Comparison of ENCODE assay signal across 8 cellular contexts in genomic region chr4:112284662-112285411, GRCh38. TPM values are rescaled to one million over a fixed set of nuclear protein-coding genes. Genes with fewer than 3 reads are reported as not detected.
DNase-seq lines count a peak whose midpoint lies in the region; ATAC-seq and TF ChIP-seq lines count a peak whose summit lies in the region.

No MANE protein-coding gene starts in this region.

- WGBS in gastroesophageal sphincter (ENCODE audit: low coverage in 1 of 2), 2 donors: 0% methylated on average over 5 to 8 of the region's 15 CpGs

- peaks cover 0 to 10% (median 0%) of the 10 kb centered on the region in 8 donors for H3K9me3 Mint-ChIP-seq in CD4-positive, alpha-beta memory T cell
- no peaks in the 10 kb centered on the region for H3K9me3 Mint-ChIP-seq in activated CD4-positive, alpha-beta memory T cell treated with anti-CD3 and anti-CD28 coated beads, Interleukin-2, amount 10 ng/mL, durations not matched to agents 7 days and 5 days

- intact Hi-C loops in CD4-positive, alpha-beta memory T cell (cut with micrococcal nuclease): loop anchor here (1.0 to 2.0 kb wide), 6 partner anchors 9 to 352 kb away; partner anchors contain the start of genes AP1AR, FAM241A and LARP7

- POLR2A ChIA-PET in CD4-positive, alpha-beta memory T cell (lab: Charles Lee; ENCODE audit: partially characterized antibody): interaction anchor here (0.7 to 6.1 kb wide), 9 partner anchors 15 to 138 kb away, joined by 3 to 125 read pairs (median 13); partner anchors contain the start of genes ALPK1, AP1AR and FAM241A
- POLR2A ChIA-PET in activated CD4-positive, alpha-beta memory T cell treated with anti-CD3 and anti-CD28 coated beads, Interleukin-2, amount 10 ng/mL, durations not matched to agents 7 days and 5 days (lab: Charles Lee): interaction anchor here (0.7 to 4.5 kb wide), 13 partner anchors 11 to 235 kb away, joined by 3 to 45 read pairs (median 4); partner anchors contain the start of genes ALPK1 and AP1AR

- H3K9me3 ChIP-seq in CD4-positive, alpha-beta memory T cell (ENCODE audit: control insufficient read depth in 1 of 2, low read length in 2 of 2): no peaks in the 10 kb centered on the region
- no peaks in the 10 kb centered on the region for H3K9me3 ChIP-seq in gastroesophageal sphincter

- peak in 3 of 5 donors; percentile 15 to 22 (median 15) for DNase-seq in CD4-positive, alpha-beta memory T cell
- DNase-seq in HL-60 (ENCODE audit: low read depth in 1 of 2, low spot score in 1 of 2) (no peak), omental fat pad (ENCODE audit: low spot score) (no peak), NCI-H2171 treated with DMSO at 0.1 percent for 48 hours (lab: John Stamatoyannopoulos, UW) (no peak), COR-L47 (lab: John Stamatoyannopoulos, UW) (no peak)
- no peak for DNase-seq in activated CD4-positive, alpha-beta memory T cell treated with anti-CD3 and anti-CD28 coated beads, Interleukin-2, amount 10 ng/mL, durations not matched to agents 7 days and 5 days

- H3K36me3 ChIP-seq in CD4-positive, alpha-beta memory T cell (ENCODE audit: insufficient read depth, low read length): no peaks in the 10 kb centered on the region
- no peaks in the 10 kb centered on the region for H3K36me3 ChIP-seq in gastroesophageal sphincter

- TF ChIP-seq POLR2A in gastroesophageal sphincter (IDR thresholded peaks at IDR 0.05): no peak

- H3K27ac ChIP-seq in CD4-positive, alpha-beta memory T cell (ENCODE audit: low read depth, low read length): peak overlapping the region; percentile 79
- peak overlapping the region; percentile 77 for H3K27ac ChIP-seq in HL-60 (replicated peaks)
- H3K27ac ChIP-seq in gastroesophageal sphincter: peak overlapping the region; percentile 40 to 84 (median 82)

- TF ChIP-seq CTCF in HL-60 (IDR thresholded peaks at IDR 0.05; ENCODE audit: insufficient read depth, low read length) (no peak), gastroesophageal sphincter (IDR thresholded peaks at IDR 0.05) (no peak), omental fat pad (IDR thresholded peaks at IDR 0.05) (no peak)

- peaks cover 85% of the 10 kb centered on the region for H3K4me1 ChIP-seq in CD4-positive, alpha-beta memory T cell (ENCODE audit: insufficient read depth, low read length)
- H3K4me1 ChIP-seq in gastroesophageal sphincter: peaks cover 0 to 32% (median 0%) of the 10 kb centered on the region in 3 donors

- H3K4me1 Mint-ChIP-seq in CD4-positive, alpha-beta memory T cell: peaks cover 58 to 96% (median 75%) of the 10 kb centered on the region in 4 donors
- H3K4me1 Mint-ChIP-seq in activated CD4-positive, alpha-beta memory T cell treated with anti-CD3 and anti-CD28 coated beads, Interleukin-2, amount 10 ng/mL, durations not matched to agents 7 days and 5 days: peaks cover 81% of the 10 kb centered on the region

- H3K27ac Mint-ChIP-seq in CD4-positive, alpha-beta memory T cell: peak overlapping the region; percentile 91 to 99 (median 94)
- H3K27ac Mint-ChIP-seq in activated CD4-positive, alpha-beta memory T cell treated with anti-CD3 and anti-CD28 coated beads, Interleukin-2, amount 10 ng/mL, durations not matched to agents 7 days and 5 days: peak overlapping the region; percentile 81

- no peaks in the 10 kb centered on the region for H3K27me3 ChIP-seq in CD4-positive, alpha-beta memory T cell (ENCODE audit: insufficient read depth, low read length)
- H3K27me3 ChIP-seq in HL-60 (ENCODE audit: insufficient read depth, poor library complexity, severe bottlenecking): no peaks in the 10 kb centered on the region
- H3K27me3 ChIP-seq in gastroesophageal sphincter: no peaks in the 10 kb centered on the region

- H3K36me3 Mint-ChIP-seq in CD4-positive, alpha-beta memory T cell: peaks cover 12 to 26% of the 10 kb centered on the region in 2 donors
- H3K36me3 Mint-ChIP-seq in activated CD4-positive, alpha-beta memory T cell treated with anti-CD3 and anti-CD28 coated beads, Interleukin-2, amount 10 ng/mL, durations not matched to agents 7 days and 5 days (ENCODE audit: low read depth): peaks cover 28% of the 10 kb centered on the region

- no peak for TF ChIP-seq EP300 in gastroesophageal sphincter (IDR thresholded peaks at IDR 0.05)

- H3K4me3 Mint-ChIP-seq in CD4-positive, alpha-beta memory T cell: peak overlapping the region; percentile 92 to 98 (median 96)
- peak overlapping the region; percentile 92 for H3K4me3 Mint-ChIP-seq in activated CD4-positive, alpha-beta memory T cell treated with anti-CD3 and anti-CD28 coated beads, Interleukin-2, amount 10 ng/mL, durations not matched to agents 7 days and 5 days

- CTCF ChIA-PET in CD4-positive, alpha-beta memory T cell (lab: Charles Lee; ENCODE audit: partially characterized antibody): interaction anchor here (1.0 to 4.9 kb wide), 9 partner anchors 10 to 71 kb away, joined by 3 to 42 read pairs (median 5); no protein-coding TSS in a partner anchor
- CTCF ChIA-PET in activated CD4-positive, alpha-beta memory T cell treated with anti-CD3 and anti-CD28 coated beads, Interleukin-2, amount 10 ng/mL, durations not matched to agents 7 days and 5 days (lab: Charles Lee): interaction anchor here (0.5 to 1.3 kb wide), 4 partner anchors 12 to 42 kb away, joined by 3 to 5 read pairs (median 4); partner anchors contain the start of gene ALPK1

- H3K4me3 ChIP-seq in CD4-positive, alpha-beta memory T cell (ENCODE audit: low read length in 2 of 2): peak overlapping the region; percentile 88 to 94
- H3K4me3 ChIP-seq in HL-60 (replicated peaks; ENCODE audit: insufficient read depth, low read length) (peak overlapping the region; percentile 80), gastroesophageal sphincter (peak overlapping the region; percentile 66 to 87)

- ATAC-seq in gastroesophageal sphincter: peak; percentile 28
- ATAC-seq in omental fat pad (ENCODE audit: low FRiP score): peak; percentile 43
- ATAC-seq in GM19467 (IDR thresholded peaks at IDR 0.05; ENCODE audit: unreplicated experiment): no peak

- H3K27me3 Mint-ChIP-seq in CD4-positive, alpha-beta memory T cell: no peaks in the 10 kb centered on the region
- H3K27me3 Mint-ChIP-seq in activated CD4-positive, alpha-beta memory T cell treated with anti-CD3 and anti-CD28 coated beads, Interleukin-2, amount 10 ng/mL, durations not matched to agents 7 days and 5 days: no peaks in the 10 kb centered on the region

RNA-seq across cellular contexts. Expression of gene TIFA, which starts 0.9 kb away (rescaled TPM):
- 10 to 100 TPM; 30.1 to 30.7 TPM for total RNA-seq in CD4-positive, alpha-beta memory T cell
- 10 to 100 TPM; 49.7 to 54.2 TPM for polyA plus RNA-seq in CD4-positive, alpha-beta memory T cell
- 10 to 100 TPM; 29.9 to 33.4 TPM for total RNA-seq in activated CD4-positive, alpha-beta memory T cell treated with anti-CD3 and anti-CD28 coated beads, Interleukin-2, amount 10 ng/mL, durations not matched to agents 7 days and 5 days
- total RNA-seq in gastroesophageal sphincter: 10 to 100 TPM in 2 of 4 donors, 1 to 10 TPM in 2; 5.1 to 17.1 (median 9.8) TPM
- total RNA-seq in omental fat pad: 10 to 100 TPM in 3 of 4 donors, 1 to 10 TPM in 1; 4.5 to 12.8 (median 10.9) TPM

RNA-seq across cellular contexts. Expression of gene ALPK1, which starts 12.3 kb away (rescaled TPM):
- total RNA-seq in CD4-positive, alpha-beta memory T cell: 10 to 100 TPM; 16.3 to 18.6 TPM
- polyA plus RNA-seq in CD4-positive, alpha-beta memory T cell: 1 to 10 TPM; 3.9 to 4.1 TPM
- 10 to 100 TPM; 11.4 to 12.3 TPM for total RNA-seq in activated CD4-positive, alpha-beta memory T cell treated with anti-CD3 and anti-CD28 coated beads, Interleukin-2, amount 10 ng/mL, durations not matched to agents 7 days and 5 days
- 10 to 100 TPM; 12.1 to 23.7 (median 16.3) TPM for total RNA-seq in gastroesophageal sphincter
- 10 to 100 TPM; 14.8 to 43.8 (median 19.1) TPM for total RNA-seq in omental fat pad

RNA-seq across cellular contexts. Expression of gene AP1AR, which starts 53.2 kb away (rescaled TPM):
- total RNA-seq in CD4-positive, alpha-beta memory T cell: 10 to 100 TPM; 20.3 to 22.8 TPM
- polyA plus RNA-seq in CD4-positive, alpha-beta memory T cell: 10 to 100 TPM; 22.9 to 25.3 TPM
- total RNA-seq in activated CD4-positive, alpha-beta memory T cell treated with anti-CD3 and anti-CD28 coated beads, Interleukin-2, amount 10 ng/mL, durations not matched to agents 7 days and 5 days: 10 to 100 TPM; 10.9 to 17.2 TPM
- 10 to 100 TPM; 11.9 to 23.7 (median 16.0) TPM for total RNA-seq in gastroesophageal sphincter
- total RNA-seq in omental fat pad: 10 to 100 TPM; 13.2 to 22.6 (median 15.3) TPM

Comparison
In these comparisons a context has a peak if more than half of its experiments do, and no peak if none do; other contexts are left out.
1. DNase-seq: peak in CD4-positive, alpha-beta memory T cell (3 of 5); none in HL-60 (0 of 2), activated CD4-positive, alpha-beta memory T cell treated with anti-CD3 and anti-CD28 coated beads, Interleukin-2, amount 10 ng/mL, durations not matched to agents 7 days and 5 days (single experiment), omental fat pad (single experiment), NCI-H2171 treated with DMSO at 0.1 percent for 48 hours (single experiment) and COR-L47 (single experiment).
2. Peak in every context shown above with its lines, with median percentiles within 50 percentile points of each other: H3K27ac ChIP-seq and H3K4me3 ChIP-seq.